ENCODE assay signal across 8 cellular contexts in the genomic region with DNA sequence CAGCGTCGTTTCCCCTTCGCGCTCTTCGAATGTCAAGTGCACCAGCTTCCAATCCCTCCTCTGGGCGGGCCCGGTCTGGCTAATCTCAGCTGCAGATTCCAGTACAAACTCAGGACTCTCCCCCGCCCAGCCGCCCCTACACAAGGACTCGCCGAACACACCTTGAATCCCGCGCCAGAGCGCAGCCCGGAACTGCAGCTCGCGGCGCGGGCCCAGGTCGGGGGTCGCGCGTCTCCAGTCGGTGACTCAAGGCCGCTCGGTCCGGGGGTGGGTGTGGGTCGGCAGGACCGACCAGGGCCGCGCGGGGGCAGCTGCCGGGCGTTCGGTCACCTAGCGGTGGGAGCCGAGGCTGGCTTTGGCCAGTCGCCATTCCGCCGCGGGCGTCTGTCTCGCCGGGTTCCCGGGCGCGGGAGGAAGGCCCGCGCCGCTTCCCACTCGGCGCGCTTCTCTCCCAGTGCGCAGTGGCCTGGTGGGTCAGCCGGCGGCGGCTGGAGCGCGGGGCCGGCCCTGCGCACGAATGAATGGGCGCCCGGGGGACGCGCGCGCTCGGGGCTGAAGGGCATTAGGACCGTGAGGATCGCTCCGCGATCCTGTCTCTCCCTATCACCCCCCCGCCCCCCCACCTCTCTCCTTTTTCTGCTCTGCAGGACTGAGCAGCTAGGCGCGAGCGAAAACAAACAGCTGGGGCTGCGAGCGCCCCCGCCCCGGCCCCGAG. TPM values are rescaled to one million over a fixed set of nuclear protein-coding genes. Genes with fewer than 3 reads are reported as not detected.
A peak's percentile ranks its signal among the peaks of the same experiment; 100 is the strongest.
DNase-seq lines count a peak whose midpoint lies in the region; ATAC-seq and TF ChIP-seq lines count a peak whose summit lies in the region.

Gene GALNT16, plus strand, starts transcription at position 628 of the 715 bp plus-strand sequence. CDS start 133 bp downstream, outside the sequence.

- peak within 1 kb of the TSS; percentile 92 for H2AFZ ChIP-seq in neural progenitor cell (replicated peaks)

- H3K4me3 Mint-ChIP-seq in neural progenitor cell, result peak within 1 kb of the TSS; percentile 90

- DNase-seq in AG08395 (ENCODE audit: low spot score), result peak; percentile 23
- DNase-seq in GM13976 (ENCODE audit: low spot score), result peak; percentile 58
- peak; percentile 36 for DNase-seq in SW480 (ENCODE audit: low spot score)
- DNase-seq in fibroblast of the aortic adventitia (ENCODE audit: low read depth), result no peak
- peak; percentile 86 for DNase-seq in neural progenitor cell (ENCODE audit: low spot score)

- H3K27me3 ChIP-seq in neural progenitor cell, result peaks cover 72% of the 10 kb centered on the region

- H3K4me1 ChIP-seq in neural progenitor cell, result peaks cover 22% of the 10 kb centered on the region

- H3K27ac ChIP-seq in neural progenitor cell, result no peak within 1 kb of the TSS

- H3K9ac ChIP-seq in neural progenitor cell, result no peak within 1 kb of the TSS

- ATAC-seq in GM19023 (IDR thresholded peaks at IDR 0.05; ENCODE audit: unreplicated experiment), result no peak
- no peak for ATAC-seq in GM18520 (IDR thresholded peaks at IDR 0.05; ENCODE audit: unreplicated experiment)
- no peak for ATAC-seq in HG02970 (IDR thresholded peaks at IDR 0.05; ENCODE audit: low FRiP score, unreplicated experiment)

- H3K79me2 ChIP-seq in neural progenitor cell (ENCODE audit: low read depth), result no peaks in the 10 kb centered on the region

- peak within 1 kb of the TSS; percentile 71 for H3K4me3 ChIP-seq in fibroblast of the aortic adventitia (ENCODE audit: low read depth, low read length)
- H3K4me3 ChIP-seq in neural progenitor cell, result peak within 1 kb of the TSS; percentile 72

- no peaks in the 10 kb centered on the region for H3K9me3 Mint-ChIP-seq in neural progenitor cell

- peaks cover 29% of the 10 kb centered on the region for H3F3A ChIP-seq in neural progenitor cell (ENCODE audit: low read depth)

- H3K36me3 Mint-ChIP-seq in neural progenitor cell, result peaks cover 5% of the 10 kb centered on the region

- H3K4me2 ChIP-seq in neural progenitor cell, result peak within 1 kb of the TSS; percentile 95

- H4K20me1 ChIP-seq in neural progenitor cell (ENCODE audit: low read depth), result peaks cover 22% of the 10 kb centered on the region

- H3K4me1 Mint-ChIP-seq in neural progenitor cell, result peaks cover 39% of the 10 kb centered on the region

- H3K27me3 Mint-ChIP-seq in neural progenitor cell (ENCODE audit: insufficient read depth, low read depth), result peaks cover 3% of the 10 kb centered on the region

- H3K36me3 ChIP-seq in neural progenitor cell, result no peaks in the 10 kb centered on the region

- H3K9me3 ChIP-seq in neural progenitor cell (ENCODE audit: low read depth), result no peaks in the 10 kb centered on the region

- TF ChIP-seq CTCF in GM13976 (IDR thresholded peaks at IDR 0.05; ENCODE audit: borderline replicate concordance, control extremely low read depth, extremely low read depth, insufficient read depth, missing control alignments) (no peak), fibroblast of the aortic adventitia (IDR thresholded peaks at IDR 0.05; ENCODE audit: insufficient read depth, low read length) (peak; percentile 29), neural progenitor cell (IDR thresholded peaks at IDR 0.05) (peak; percentile 58)

- H3K27ac Mint-ChIP-seq in neural progenitor cell, result no peak within 1 kb of the TSS

- in situ Hi-C loops in GM13976 (cut with MboI; ENCODE audit: low sequenced_read_pairs, unreplicated experiment), result no loop called here

RNA-seq across cellular contexts. Expression of gene GALNT16, which starts in this region (rescaled TPM):
- total RNA-seq in fibroblast of the aortic adventitia (ENCODE audit: low replicate concordance) (1.6 and 4.6 TPM in 2 replicates), neural progenitor cell (ENCODE audit: low replicate concordance) (3.5 and 7.0 TPM in 2 replicates)
